ENCODE assay signal across 10 cellular contexts in the genomic region with DNA sequence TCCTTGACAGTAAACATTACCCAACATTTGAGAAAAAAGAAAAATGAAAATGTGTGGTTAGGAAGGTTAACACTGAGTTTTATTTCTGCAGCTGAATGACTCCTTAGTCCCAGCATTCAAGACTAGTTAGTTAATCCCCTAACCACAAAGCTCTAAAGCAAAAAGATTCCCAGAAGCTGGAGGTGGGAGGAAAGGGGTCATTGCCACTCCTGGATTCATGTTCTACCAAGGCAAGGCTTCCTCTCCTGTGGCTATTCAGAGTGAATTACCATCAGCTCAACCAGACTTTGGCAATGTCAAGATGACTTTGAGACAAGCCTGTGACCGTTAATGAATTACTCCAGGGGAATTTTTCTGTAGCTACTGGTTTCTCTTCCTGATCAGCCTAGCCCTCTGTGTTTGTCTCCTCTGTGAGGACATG.
DNase-seq lines count a peak whose midpoint lies in the region; ATAC-seq and TF ChIP-seq lines count a peak whose summit lies in the region.
"Had no signal": no experiment of that assay in that cellular context is flagged by ENCODE, and none has a peak within 500 bp of the region (broad histone marks: within the 10 kb centered on the region; RNA-seq: fewer than 3 reads in every experiment).

No MANE protein-coding gene starts in this region.

- peak overlapping the region; percentile 26 for H3K4me3 ChIP-seq in OCI-LY3 (ENCODE audit: low read length)
- H3K4me3 ChIP-seq: prostate gland had no signal

- H4K20me1 ChIP-seq in OCI-LY3 (ENCODE audit: insufficient read depth, low read length): no peaks in the 10 kb centered on the region

- H3K27ac ChIP-seq in OCI-LY3 (ENCODE audit: low read length): peak overlapping the region; percentile 52
- H3K27ac ChIP-seq: prostate gland had no signal

- peak overlapping the region; percentile 65 for H3K4me2 ChIP-seq in OCI-LY3 (ENCODE audit: low read length)

- H3K9me3 Mint-ChIP-seq in activated naive CD4-positive, alpha-beta T cell treated with anti-CD3 and anti-CD28 coated beads, Interleukin-2, amount 50 U/mL, for 24 hours: no peaks in the 10 kb centered on the region
- H3K9me3 Mint-ChIP-seq in effector memory CD8-positive, alpha-beta T cell: no peaks in the 10 kb centered on the region

- H3K4me1 Mint-ChIP-seq in activated naive CD4-positive, alpha-beta T cell treated with anti-CD3 and anti-CD28 coated beads, Interleukin-2, amount 50 U/mL, for 24 hours: peaks cover 97% of the 10 kb centered on the region
- peaks cover 11 to 13% of the 10 kb centered on the region in 2 donors for H3K4me1 Mint-ChIP-seq in effector memory CD8-positive, alpha-beta T cell (ENCODE audit: low read depth in 2 of 2)

- TF ChIP-seq CTCF in OCI-LY3 (IDR thresholded peaks at IDR 0.05; ENCODE audit: low read depth, low read length): 0 out of 2 replicates have a peak, but pooled peaks have one; percentile 0

- H3K27me3 ChIP-seq in OCI-LY3 (ENCODE audit: low read depth, low read length): no peaks in the 10 kb centered on the region

- peak; percentile 80 for ATAC-seq in HG02870 (IDR thresholded peaks at IDR 0.05; ENCODE audit: unreplicated experiment)
- ATAC-seq in effector memory CD8-positive, alpha-beta T cell (replicated peaks): no peak

- H3K4me1 ChIP-seq in OCI-LY3 (ENCODE audit: low read length): peaks cover 21% of the 10 kb centered on the region
- H3K4me1 ChIP-seq: prostate gland had no signal

- no peaks in the 10 kb centered on the region for H3K9me3 ChIP-seq in OCI-LY3 (ENCODE audit: insufficient read depth, low read length)
- H3K9me3 ChIP-seq: prostate gland had no signal

- H3K27me3 Mint-ChIP-seq in activated naive CD4-positive, alpha-beta T cell treated with anti-CD3 and anti-CD28 coated beads, Interleukin-2, amount 50 U/mL, for 24 hours: no peaks in the 10 kb centered on the region
- H3K27me3 Mint-ChIP-seq in effector memory CD8-positive, alpha-beta T cell: peaks cover 8 to 11% of the 10 kb centered on the region in 2 donors

- DNase-seq in activated naive CD4-positive, alpha-beta T cell (lab: John Stamatoyannopoulos, UW): no peak
- no peak for DNase-seq in NCI-H345 (lab: John Stamatoyannopoulos, UW)
- no peak for DNase-seq in stimulated activated CD4-positive, alpha-beta T cell treated with anti-CD3 and anti-CD28 coated beads, Interleukin-15, amount 100 ng/mL, for 24 hours
- no peak for DNase-seq in HuH-7 (ENCODE audit: low spot score)
- DNase-seq in effector memory CD8-positive, alpha-beta T cell: no peak
- DNase-seq: NCI-H2227 treated with DMSO at 0.1 percent for 48 hours had no signal

- H2AFZ ChIP-seq in OCI-LY3 (ENCODE audit: low read depth, low read length): 0 out of 2 replicates have a peak overlapping the region, but pooled peaks have one; percentile 12

- peaks cover 29% of the 10 kb centered on the region for H3K36me3 Mint-ChIP-seq in activated naive CD4-positive, alpha-beta T cell treated with anti-CD3 and anti-CD28 coated beads, Interleukin-2, amount 50 U/mL, for 24 hours
- H3K36me3 Mint-ChIP-seq in effector memory CD8-positive, alpha-beta T cell (ENCODE audit: insufficient read depth): peaks cover 10% of the 10 kb centered on the region

- H3K27ac Mint-ChIP-seq in activated naive CD4-positive, alpha-beta T cell treated with anti-CD3 and anti-CD28 coated beads, Interleukin-2, amount 50 U/mL, for 24 hours: peak overlapping the region; percentile 93
- no peak overlapping the region for H3K27ac Mint-ChIP-seq in effector memory CD8-positive, alpha-beta T cell

- H3K4me3 Mint-ChIP-seq in activated naive CD4-positive, alpha-beta T cell treated with anti-CD3 and anti-CD28 coated beads, Interleukin-2, amount 50 U/mL, for 24 hours: peak overlapping the region; percentile 6
- H3K4me3 Mint-ChIP-seq in effector memory CD8-positive, alpha-beta T cell: no peak overlapping the region

- no peaks in the 10 kb centered on the region for H3K36me3 ChIP-seq in OCI-LY3 (replicated peaks; ENCODE audit: low read depth, low read length)
- H3K36me3 ChIP-seq: prostate gland had no signal

- H3K79me2 ChIP-seq in OCI-LY3 (ENCODE audit: low read length): no peaks in the 10 kb centered on the region

- H3K9ac ChIP-seq in OCI-LY3 (ENCODE audit: low read length): peak overlapping the region; percentile 25; the same call in 1 of the 2 replicates
